In the genomic region with DNA sequence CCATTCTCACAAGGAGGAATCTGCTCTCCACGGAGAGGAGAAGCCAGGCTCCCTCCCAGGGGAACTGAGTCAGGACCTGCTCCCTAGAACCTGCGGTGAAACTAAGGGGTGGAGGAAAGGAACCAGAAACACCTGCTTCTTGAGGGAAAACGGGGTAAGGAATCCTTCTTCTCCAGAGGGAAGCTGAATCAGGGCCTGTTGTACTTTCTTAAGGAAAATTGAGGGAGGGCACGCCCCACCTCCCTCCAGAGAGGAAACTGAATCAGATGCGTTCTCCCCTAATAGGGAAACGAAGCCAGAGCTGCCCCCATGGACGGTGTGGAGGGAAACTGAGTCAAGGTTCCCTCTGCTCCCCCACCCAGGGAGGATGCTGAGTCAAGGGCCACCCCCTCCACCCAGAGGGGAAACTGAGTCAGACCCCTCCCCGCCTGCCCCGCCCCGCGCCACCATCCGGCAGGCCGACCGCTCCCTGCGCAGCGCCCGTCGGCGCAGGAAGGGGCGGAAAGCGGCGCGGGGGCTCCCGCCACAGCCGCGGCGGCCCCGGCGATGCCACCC, we compare ENCODE assay signal across 8 cellular contexts. TPM values are rescaled to one million over a fixed set of nuclear protein-coding genes. Genes with fewer than 3 reads are reported as not detected.
A peak's percentile ranks its signal among the peaks of the same experiment; 100 is the strongest.
DNase-seq lines count a peak whose midpoint lies in the region; ATAC-seq, FAIRE-seq and TF ChIP-seq lines count a peak whose summit lies in the region.

No MANE protein-coding gene starts in this region.

- ATAC-seq in HG03571 (IDR thresholded peaks at IDR 0.05; ENCODE audit: unreplicated experiment) = peak; percentile 17

- peak overlapping the region; percentile 99 for H3K9ac ChIP-seq in mucosa of stomach (ENCODE audit: low read length)

- H3K4me1 ChIP-seq in mucosa of stomach (ENCODE audit: control insufficient read depth, insufficient read depth, low read length) = peaks cover 19% of the 10 kb centered on the region

- H3K4me3 ChIP-seq in GM12875 (ENCODE audit: low read depth, low read length) (peak overlapping the region; percentile 98), bronchial epithelial cell (ENCODE audit: low read depth, low read length) (peak overlapping the region; percentile 74), mucosa of stomach (ENCODE audit: low read length) (peak overlapping the region; percentile 5)

- H3K9me3 ChIP-seq in mucosa of stomach (ENCODE audit: control insufficient read depth, low read length) = no peaks in the 10 kb centered on the region

- TF ChIP-seq CTCF in GM12875 (IDR thresholded peaks at IDR 0.05; ENCODE audit: borderline replicate concordance, insufficient read depth, low read depth, low read length) = no peak
- TF ChIP-seq CTCF in bronchial epithelial cell (IDR thresholded peaks at IDR 0.05; ENCODE audit: insufficient read depth, low read length, severe bottlenecking) = no peak

- FAIRE-seq in bronchial epithelial cell (lab: Jason Lieb, UNC) = no peak

- DNase-seq in bronchial epithelial cell (ENCODE audit: low read depth) (no peak), NCI-H524 (lab: John Stamatoyannopoulos, UW) (no peak), SW 1271 (lab: John Stamatoyannopoulos, UW) (no peak), NCI-H146 treated with DMSO at 0.1 percent for 48 hours (lab: John Stamatoyannopoulos, UW; ENCODE audit: unreplicated experiment) (no peak)
- DNase-seq in effector CD8-positive, alpha-beta T cell (lab: John Stamatoyannopoulos, UW) = no peak

- peaks cover 31% of the 10 kb centered on the region for H3K36me3 ChIP-seq in bronchial epithelial cell (ENCODE audit: control insufficient read depth, insufficient read depth, low read length)
- peaks cover 9% of the 10 kb centered on the region for H3K36me3 ChIP-seq in mucosa of stomach (ENCODE audit: control insufficient read depth, insufficient read depth, low read length)

- H3K27me3 ChIP-seq in bronchial epithelial cell (ENCODE audit: control insufficient read depth, insufficient read depth, low read length) (no peaks in the 10 kb centered on the region), mucosa of stomach (ENCODE audit: control insufficient read depth, insufficient read depth, low read length) (no peaks in the 10 kb centered on the region)

RNA-seq across cellular contexts. Expression of a gene that starts 0.4 kb away (rescaled TPM):
- 9.5 and 15.2 TPM in 2 replicates for total RNA-seq in bronchial epithelial cell

RNA-seq across cellular contexts. Expression of a gene that starts 24.4 kb away (rescaled TPM):
- 11.1 and 15.1 TPM in 2 replicates for total RNA-seq in bronchial epithelial cell

RNA-seq across cellular contexts. Expression of a gene that starts 46.7 kb away (rescaled TPM):
- total RNA-seq in bronchial epithelial cell = 5.3 and 10.2 TPM in 2 replicates

RNA-seq across cellular contexts. Expression of a gene that starts 48.3 kb away (rescaled TPM):
- total RNA-seq in bronchial epithelial cell = 11.1 and 18.6 TPM in 2 replicates

RNA-seq across cellular contexts. Expression of a gene that starts 49.7 kb away (rescaled TPM):
- total RNA-seq in bronchial epithelial cell = 34.8 and 37.6 TPM in 2 replicates

Comparison
In these comparisons a context has a peak if more than half of its experiments do, and no peak if none do; other contexts are left out.
1. H3K4me3 ChIP-seq: peak in every context shown above with its lines; median percentile 98 in GM12875; 74 in bronchial epithelial cell; 5 in mucosa of stomach.